Comparison of ENCODE assay signal across 1 cellular context in the genomic region with DNA sequence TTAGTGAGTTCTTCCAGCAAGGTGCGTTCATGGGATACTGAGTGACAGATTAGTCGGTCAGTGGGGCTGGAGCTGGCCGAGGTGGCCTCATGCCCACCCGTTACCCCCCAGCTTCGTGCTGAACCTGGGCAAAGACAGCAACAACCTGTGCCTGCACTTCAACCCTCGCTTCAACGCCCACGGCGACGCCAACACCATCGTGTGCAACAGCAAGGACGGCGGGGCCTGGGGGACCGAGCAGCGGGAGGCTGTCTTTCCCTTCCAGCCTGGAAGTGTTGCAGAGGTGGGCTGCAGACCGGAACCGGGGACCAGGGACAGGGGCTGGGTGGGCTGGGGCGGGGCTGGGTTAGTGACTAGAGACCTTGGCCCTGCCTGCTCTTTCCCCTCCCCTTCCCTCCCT.
A peak's percentile ranks its signal among the peaks of the same experiment; 100 is the strongest.
TF ChIP-seq lines count a peak whose summit lies in the region.

No MANE protein-coding gene starts in this region.

TF ChIP-seq in K562, 482 proteins besides CTCF, POLR2A, EP300 and RAD21:
- 0 out of 2 replicates have a peak, but pooled peaks have one; percentile 14 for TF ChIP-seq POLR2G (IDR thresholded peaks at IDR 0.05; ENCODE audit: low read depth, low read length)
- TF ChIP-seq, protein P1, sequence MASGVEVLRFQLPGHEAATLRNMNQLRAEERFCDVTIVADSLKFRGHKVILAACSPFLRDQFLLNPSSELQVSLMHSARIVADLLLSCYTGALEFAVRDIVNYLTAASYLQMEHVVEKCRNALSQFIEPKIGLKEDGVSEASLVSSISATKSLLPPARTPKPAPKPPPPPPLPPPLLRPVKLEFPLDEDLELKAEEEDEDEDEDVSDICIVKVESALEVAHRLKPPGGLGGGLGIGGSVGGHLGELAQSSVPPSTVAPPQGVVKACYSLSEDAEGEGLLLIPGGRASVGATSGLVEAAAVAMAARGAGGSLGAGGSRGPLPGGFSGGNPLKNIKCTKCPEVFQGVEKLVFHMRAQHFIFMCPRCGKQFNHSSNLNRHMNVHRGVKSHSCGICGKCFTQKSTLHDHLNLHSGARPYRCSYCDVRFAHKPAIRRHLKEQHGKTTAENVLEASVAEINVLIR (CRISPR knock-in tag; IDR thresholded peaks at IDR 0.05): no peak
- TF ChIP-seq, protein P2, sequence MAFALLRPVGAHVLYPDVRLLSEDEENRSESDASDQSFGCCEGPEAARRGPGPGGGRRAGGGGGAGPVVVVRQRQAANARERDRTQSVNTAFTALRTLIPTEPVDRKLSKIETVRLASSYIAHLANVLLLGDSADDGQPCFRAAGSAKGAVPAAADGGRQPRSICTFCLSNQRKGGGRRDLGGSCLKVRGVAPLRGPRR (CRISPR knock-in tag; IDR thresholded peaks at IDR 0.05): no peak
- TF ChIP-seq POLR2AphosphoS5 (IDR thresholded peaks at IDR 0.05; ENCODE audit: control insufficient read depth, insufficient read depth, low read depth, low read length): no peak
- TF ChIP-seq, protein P3, sequence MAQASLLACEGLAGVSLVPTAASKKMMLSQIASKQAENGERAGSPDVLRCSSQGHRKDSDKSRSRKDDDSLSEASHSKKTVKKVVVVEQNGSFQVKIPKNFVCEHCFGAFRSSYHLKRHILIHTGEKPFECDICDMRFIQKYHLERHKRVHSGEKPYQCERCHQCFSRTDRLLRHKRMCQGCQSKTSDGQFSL (CRISPR knock-in tag; IDR thresholded peaks at IDR 0.05): no peak
- TF ChIP-seq, protein P3 (tag; IDR thresholded peaks at IDR 0.05): no peak
- TF ChIP-seq ZFPM2 (CRISPR knock-in tag; IDR thresholded peaks at IDR 0.05): no peak
- TF ChIP-seq, protein P4, sequence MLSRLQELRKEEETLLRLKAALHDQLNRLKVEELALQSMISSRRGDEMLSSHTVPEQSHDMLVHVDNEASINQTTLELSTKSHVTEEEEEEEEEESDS (CRISPR knock-in tag; IDR thresholded peaks at IDR 0.05): no peak
- TF ChIP-seq, protein P5, sequence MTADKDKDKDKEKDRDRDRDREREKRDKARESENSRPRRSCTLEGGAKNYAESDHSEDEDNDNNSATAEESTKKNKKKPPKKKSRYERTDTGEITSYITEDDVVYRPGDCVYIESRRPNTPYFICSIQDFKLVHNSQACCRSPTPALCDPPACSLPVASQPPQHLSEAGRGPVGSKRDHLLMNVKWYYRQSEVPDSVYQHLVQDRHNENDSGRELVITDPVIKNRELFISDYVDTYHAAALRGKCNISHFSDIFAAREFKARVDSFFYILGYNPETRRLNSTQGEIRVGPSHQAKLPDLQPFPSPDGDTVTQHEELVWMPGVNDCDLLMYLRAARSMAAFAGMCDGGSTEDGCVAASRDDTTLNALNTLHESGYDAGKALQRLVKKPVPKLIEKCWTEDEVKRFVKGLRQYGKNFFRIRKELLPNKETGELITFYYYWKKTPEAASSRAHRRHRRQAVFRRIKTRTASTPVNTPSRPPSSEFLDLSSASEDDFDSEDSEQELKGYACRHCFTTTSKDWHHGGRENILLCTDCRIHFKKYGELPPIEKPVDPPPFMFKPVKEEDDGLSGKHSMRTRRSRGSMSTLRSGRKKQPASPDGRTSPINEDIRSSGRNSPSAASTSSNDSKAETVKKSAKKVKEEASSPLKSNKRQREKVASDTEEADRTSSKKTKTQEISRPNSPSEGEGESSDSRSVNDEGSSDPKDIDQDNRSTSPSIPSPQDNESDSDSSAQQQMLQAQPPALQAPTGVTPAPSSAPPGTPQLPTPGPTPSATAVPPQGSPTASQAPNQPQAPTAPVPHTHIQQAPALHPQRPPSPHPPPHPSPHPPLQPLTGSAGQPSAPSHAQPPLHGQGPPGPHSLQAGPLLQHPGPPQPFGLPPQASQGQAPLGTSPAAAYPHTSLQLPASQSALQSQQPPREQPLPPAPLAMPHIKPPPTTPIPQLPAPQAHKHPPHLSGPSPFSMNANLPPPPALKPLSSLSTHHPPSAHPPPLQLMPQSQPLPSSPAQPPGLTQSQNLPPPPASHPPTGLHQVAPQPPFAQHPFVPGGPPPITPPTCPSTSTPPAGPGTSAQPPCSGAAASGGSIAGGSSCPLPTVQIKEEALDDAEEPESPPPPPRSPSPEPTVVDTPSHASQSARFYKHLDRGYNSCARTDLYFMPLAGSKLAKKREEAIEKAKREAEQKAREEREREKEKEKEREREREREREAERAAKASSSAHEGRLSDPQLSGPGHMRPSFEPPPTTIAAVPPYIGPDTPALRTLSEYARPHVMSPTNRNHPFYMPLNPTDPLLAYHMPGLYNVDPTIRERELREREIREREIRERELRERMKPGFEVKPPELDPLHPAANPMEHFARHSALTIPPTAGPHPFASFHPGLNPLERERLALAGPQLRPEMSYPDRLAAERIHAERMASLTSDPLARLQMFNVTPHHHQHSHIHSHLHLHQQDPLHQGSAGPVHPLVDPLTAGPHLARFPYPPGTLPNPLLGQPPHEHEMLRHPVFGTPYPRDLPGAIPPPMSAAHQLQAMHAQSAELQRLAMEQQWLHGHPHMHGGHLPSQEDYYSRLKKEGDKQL (CRISPR knock-in tag; IDR thresholded peaks at IDR 0.05; ENCODE audit: borderline replicate concordance): no peak
- TF ChIP-seq, protein P6, sequence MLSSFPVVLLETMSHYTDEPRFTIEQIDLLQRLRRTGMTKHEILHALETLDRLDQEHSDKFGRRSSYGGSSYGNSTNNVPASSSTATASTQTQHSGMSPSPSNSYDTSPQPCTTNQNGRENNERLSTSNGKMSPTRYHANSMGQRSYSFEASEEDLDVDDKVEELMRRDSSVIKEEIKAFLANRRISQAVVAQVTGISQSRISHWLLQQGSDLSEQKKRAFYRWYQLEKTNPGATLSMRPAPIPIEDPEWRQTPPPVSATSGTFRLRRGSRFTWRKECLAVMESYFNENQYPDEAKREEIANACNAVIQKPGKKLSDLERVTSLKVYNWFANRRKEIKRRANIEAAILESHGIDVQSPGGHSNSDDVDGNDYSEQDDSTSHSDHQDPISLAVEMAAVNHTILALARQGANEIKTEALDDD (IDR thresholded peaks at IDR 0.05): no peak
- TF ChIP-seq, protein P7, sequence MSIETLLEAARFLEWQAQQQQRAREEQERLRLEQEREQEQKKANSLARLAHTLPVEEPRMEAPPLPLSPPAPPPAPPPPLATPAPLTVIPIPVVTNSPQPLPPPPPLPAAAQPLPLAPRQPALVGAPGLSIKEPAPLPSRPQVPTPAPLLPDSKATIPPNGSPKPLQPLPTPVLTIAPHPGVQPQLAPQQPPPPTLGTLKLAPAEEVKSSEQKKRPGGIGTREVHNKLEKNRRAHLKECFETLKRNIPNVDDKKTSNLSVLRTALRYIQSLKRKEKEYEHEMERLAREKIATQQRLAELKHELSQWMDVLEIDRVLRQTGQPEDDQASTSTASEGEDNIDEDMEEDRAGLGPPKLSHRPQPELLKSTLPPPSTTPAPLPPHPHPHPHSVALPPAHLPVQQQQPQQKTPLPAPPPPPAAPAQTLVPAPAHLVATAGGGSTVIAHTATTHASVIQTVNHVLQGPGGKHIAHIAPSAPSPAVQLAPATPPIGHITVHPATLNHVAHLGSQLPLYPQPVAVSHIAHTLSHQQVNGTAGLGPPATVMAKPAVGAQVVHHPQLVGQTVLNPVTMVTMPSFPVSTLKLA (conservative IDR thresholded peaks at IDR 0.05): no peak
- TF ChIP-seq ZNF717 (CRISPR knock-in tag; IDR thresholded peaks at IDR 0.05): no peak
- no peak for TF ChIP-seq HNRNPL (IDR thresholded peaks at IDR 0.05; ENCODE audit: low read depth, low read length)
- TF ChIP-seq, protein P8, sequence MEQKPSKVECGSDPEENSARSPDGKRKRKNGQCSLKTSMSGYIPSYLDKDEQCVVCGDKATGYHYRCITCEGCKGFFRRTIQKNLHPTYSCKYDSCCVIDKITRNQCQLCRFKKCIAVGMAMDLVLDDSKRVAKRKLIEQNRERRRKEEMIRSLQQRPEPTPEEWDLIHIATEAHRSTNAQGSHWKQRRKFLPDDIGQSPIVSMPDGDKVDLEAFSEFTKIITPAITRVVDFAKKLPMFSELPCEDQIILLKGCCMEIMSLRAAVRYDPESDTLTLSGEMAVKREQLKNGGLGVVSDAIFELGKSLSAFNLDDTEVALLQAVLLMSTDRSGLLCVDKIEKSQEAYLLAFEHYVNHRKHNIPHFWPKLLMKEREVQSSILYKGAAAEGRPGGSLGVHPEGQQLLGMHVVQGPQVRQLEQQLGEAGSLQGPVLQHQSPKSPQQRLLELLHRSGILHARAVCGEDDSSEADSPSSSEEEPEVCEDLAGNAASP (IDR thresholded peaks at IDR 0.05): no peak
- peak; percentile 39; the same call in 1 of the 2 replicates for TF ChIP-seq RBFOX2 (IDR thresholded peaks at IDR 0.05; ENCODE audit: low read depth, low read length)
